Comparison of ENCODE assay signal across 13 cellular contexts in genomic region chr22:25746012-25746373, GRCh38. TPM values are rescaled to one million over a fixed set of nuclear protein-coding genes. Genes with fewer than 3 reads are reported as not detected.
DNase-seq lines count a peak whose midpoint lies in the region; ATAC-seq, FAIRE-seq and TF ChIP-seq lines count a peak whose summit lies in the region.
"Had no signal": no experiment of that assay in that cellular context is flagged by ENCODE, and none has a peak within 500 bp of the region (broad histone marks: within the 10 kb centered on the region; RNA-seq: fewer than 3 reads in every experiment).

No MANE protein-coding gene starts in this region.

- H3K36me3 Mint-ChIP-seq in activated naive CD8-positive, alpha-beta T cell treated with anti-CD3 and anti-CD28 coated beads for 36 hours, result peaks cover 3% of the 10 kb centered on the region
- no peaks in the 10 kb centered on the region for H3K36me3 Mint-ChIP-seq in nephron progenitor cell (ENCODE audit: low read depth)
- H3K36me3 Mint-ChIP-seq: CD4-positive, CD25-positive, alpha-beta regulatory T cell; mesothelial cell of epicardium had no signal

- dilution Hi-C loops in keratinocyte (cut with MboI; ENCODE audit: extremely low pct_ligation_motif_present, low sequenced_read_pairs), result no loop called here

- RAD21 ChIA-PET in HCT116 (lab: Charles Lee; ENCODE audit: low non-redundant PET in 1 of 2, low total read pairs in 2 of 2, uncharacterized antibody in 2 of 2, unreplicated experiment in 2 of 2), result no interaction called here

- H3K36me3 ChIP-seq in HCT116 (ENCODE audit: control insufficient read depth in 1 of 2, insufficient read depth in 2 of 2, low read length in 2 of 2) (no peaks in the 10 kb centered on the region), keratinocyte (ENCODE audit: control insufficient read depth in 2 of 2, extremely low read depth in 1 of 2, insufficient read depth in 2 of 2, low read length in 2 of 2) (no peaks in the 10 kb centered on the region)

- H3K4me3 Mint-ChIP-seq in activated naive CD8-positive, alpha-beta T cell treated with anti-CD3 and anti-CD28 coated beads for 36 hours, result no peak overlapping the region
- H3K4me3 Mint-ChIP-seq in nephron progenitor cell, result no peak overlapping the region
- H3K4me3 Mint-ChIP-seq: mesothelial cell of epicardium had no signal

- H3K79me2 ChIP-seq in HCT116 (ENCODE audit: insufficient read depth, low read length) (no peaks in the 10 kb centered on the region), keratinocyte (ENCODE audit: control insufficient read depth, insufficient read depth, low read length) (no peaks in the 10 kb centered on the region)

- peak; percentile 44 for FAIRE-seq in keratinocyte (lab: Jason Lieb, UNC)

- intact Hi-C loops in HCT116 (cut with micrococcal nuclease), result no loop called here

- no peaks in the 10 kb centered on the region for H3K27me3 Mint-ChIP-seq in activated naive CD8-positive, alpha-beta T cell treated with anti-CD3 and anti-CD28 coated beads for 36 hours
- peaks cover 27% of the 10 kb centered on the region for H3K27me3 Mint-ChIP-seq in nephron progenitor cell (ENCODE audit: low read depth, poor library complexity)

- peaks cover 31% of the 10 kb centered on the region for H3K4me1 Mint-ChIP-seq in activated naive CD8-positive, alpha-beta T cell treated with anti-CD3 and anti-CD28 coated beads for 36 hours
- no peaks in the 10 kb centered on the region for H3K4me1 Mint-ChIP-seq in nephron progenitor cell
- H3K4me1 Mint-ChIP-seq: mesothelial cell of epicardium had no signal

- TF ChIP-seq CTCF in HCT116 (IDR thresholded peaks at IDR 0.05 in 2 of 3, conservative IDR thresholded peaks at IDR 0.05 in 1 of 3; ENCODE audit: borderline replicate concordance in 1 of 3, insufficient read depth in 1 of 3, low read depth in 2 of 3, low read length in 2 of 3), result no peak
- TF ChIP-seq CTCF in keratinocyte (optimal IDR thresholded peaks at IDR 0.05 in 1 of 3, IDR thresholded peaks at IDR 0.05 in 1 of 3, conservative IDR thresholded peaks at IDR 0.05 in 1 of 3; ENCODE audit: extremely low read depth in 1 of 3, insufficient read depth in 2 of 3, low read length in 3 of 3), result no peak
- TF ChIP-seq CTCF in nephron progenitor cell (IDR thresholded peaks at IDR 0.05), result no peak

- no peak overlapping the region for H3K9ac ChIP-seq in HCT116 (ENCODE audit: low read length)
- H3K9ac ChIP-seq in keratinocyte (ENCODE audit: control insufficient read depth, extremely low read depth, insufficient read depth, low read length), result no peak overlapping the region

- H3K4me2 ChIP-seq in HCT116 (ENCODE audit: low read length), result peak overlapping the region; percentile 34; the same call in 1 of the 2 replicates
- no peak overlapping the region for H3K4me2 ChIP-seq in keratinocyte (ENCODE audit: control insufficient read depth, extremely low read depth, insufficient read depth, low read depth, low read length)

- no TSS peak for BruUV-seq in HCT116 (replicated peaks; lab: Mats Ljungman, UMichigan)

- no peak overlapping the region for H2AFZ ChIP-seq in HCT116 (ENCODE audit: low read depth, low read length, poor library complexity, severe bottlenecking)
- no peak overlapping the region for H2AFZ ChIP-seq in keratinocyte (ENCODE audit: control insufficient read depth, low read length)

- H3K4me3 ChIP-seq in HCT116 (replicated peaks in 1 of 2; ENCODE audit: low read depth in 1 of 2, low read length in 2 of 2), result no peak overlapping the region
- H3K4me3 ChIP-seq in keratinocyte (ENCODE audit: control insufficient read depth in 2 of 3, extremely low read depth in 1 of 3, insufficient read depth in 2 of 3, low read depth in 1 of 3, low read length in 3 of 3), result no peak overlapping the region
- H3K4me3 ChIP-seq: SK-N-MC had no signal

- TF ChIP-seq RAD21 in HCT116 (IDR thresholded peaks at IDR 0.05; ENCODE audit: low read depth), result no peak

- POLR2A ChIA-PET in HCT116 (lab: Charles Lee), result no interaction called here

- no peak for ATAC-seq in HCT116
- ATAC-seq in HG03520 (IDR thresholded peaks at IDR 0.05; ENCODE audit: unreplicated experiment), result no peak
- ATAC-seq in HG02642 (IDR thresholded peaks at IDR 0.05; ENCODE audit: poor library complexity, unreplicated experiment), result no peak

- TF ChIP-seq POLR2A in HCT116 (IDR thresholded peaks at IDR 0.05; ENCODE audit: borderline replicate concordance, extremely low read depth, insufficient read depth, insufficient read length), result no peak

- H3K9me1 ChIP-seq in keratinocyte (ENCODE audit: control insufficient read depth, extremely low read depth, insufficient read depth, low read length), result no peaks in the 10 kb centered on the region

- DNase-seq in A172 (ENCODE audit: low spot score), result peak; percentile 83
- DNase-seq in HCT116 (ENCODE audit: low read depth, low spot score), result no peak
- no peak for DNase-seq in activated naive CD8-positive, alpha-beta T cell treated with anti-CD3 and anti-CD28 coated beads for 36 hours
- no peak for DNase-seq in keratinocyte (ENCODE audit: low read depth, low spot score)
- DNase-seq in nephron progenitor cell, result no peak
- no peak for DNase-seq in inferior parietal cortex (ENCODE audit: extremely low spot score)
- DNase-seq: MM.1S, NCI-H510A had no signal

- H3K9me3 ChIP-seq in HCT116 (ENCODE audit: control insufficient read depth in 1 of 2, insufficient read depth in 1 of 2, low read depth in 1 of 2, low read length in 2 of 2), result no peaks in the 10 kb centered on the region
- no peaks in the 10 kb centered on the region for H3K9me3 ChIP-seq in keratinocyte (ENCODE audit: control insufficient read depth, low read depth, low read length)

- H3K27me3 ChIP-seq in HCT116 (ENCODE audit: insufficient read depth, low read length) (no peaks in the 10 kb centered on the region), keratinocyte (ENCODE audit: control insufficient read depth, extremely low read depth, insufficient read depth, low read length) (no peaks in the 10 kb centered on the region)

- H4K20me1 ChIP-seq in HCT116 (ENCODE audit: insufficient read depth), result no peaks in the 10 kb centered on the region
- no peaks in the 10 kb centered on the region for H4K20me1 ChIP-seq in keratinocyte (ENCODE audit: control insufficient read depth, extremely low read depth, insufficient read depth, low read length)

- CTCF ChIA-PET in HCT116 (lab: Charles Lee), result no interaction called here

- no peaks in the 10 kb centered on the region for H3K9me2 ChIP-seq in HCT116 (ENCODE audit: insufficient read depth)

- H3K9me3 Mint-ChIP-seq in activated naive CD8-positive, alpha-beta T cell treated with anti-CD3 and anti-CD28 coated beads for 36 hours, result no peaks in the 10 kb centered on the region
- no peaks in the 10 kb centered on the region for H3K9me3 Mint-ChIP-seq in nephron progenitor cell
- H3K9me3 Mint-ChIP-seq: CD4-positive, CD25-positive, alpha-beta regulatory T cell; mesothelial cell of epicardium had no signal

- peak overlapping the region; percentile 88 for H3K27ac Mint-ChIP-seq in activated naive CD8-positive, alpha-beta T cell treated with anti-CD3 and anti-CD28 coated beads for 36 hours
- H3K27ac Mint-ChIP-seq in nephron progenitor cell, result no peak overlapping the region
- H3K27ac Mint-ChIP-seq: CD4-positive, CD25-positive, alpha-beta regulatory T cell; mesothelial cell of epicardium had no signal

- peaks cover 12 to 24% of the 10 kb centered on the region in 2 experiments for H3K4me1 ChIP-seq in HCT116 (ENCODE audit: control insufficient read depth in 1 of 2, insufficient read depth in 2 of 2, low read length in 2 of 2)
- H3K4me1 ChIP-seq in keratinocyte (ENCODE audit: control insufficient read depth, extremely low read depth, insufficient read depth, low read length), result no peaks in the 10 kb centered on the region

- H3K27ac ChIP-seq in HCT116 (ENCODE audit: low read depth, low read length) (no peak overlapping the region), keratinocyte (ENCODE audit: control insufficient read depth, insufficient read depth, low read length) (no peak overlapping the region)
- H3K27ac ChIP-seq: SK-N-MC had no signal

TF ChIP-seq in HCT116, 20 proteins besides CTCF, POLR2A, EP300 and RAD21:
- TF ChIP-seq FOSL1 (IDR thresholded peaks at IDR 0.05; ENCODE audit: low read depth) (peak; percentile 23; the same call in 1 of the 2 replicates), ATF3 (IDR thresholded peaks at IDR 0.05) (no peak), TCF7L2 (IDR thresholded peaks at IDR 0.05; ENCODE audit: borderline replicate concordance, extremely low read depth, insufficient read depth, insufficient read length) (no peak)
TF ChIP-seq in HCT116: peak in this region for 1.

RNA-seq across cellular contexts. Expression of gene MYO18B, which starts 4.0 kb away (rescaled TPM):
- 0.05 TPM in 1 of 2 replicates, not detected in the other for total RNA-seq in A172 (2014; rRNA removed; shearing (Covaris generic))
- 0.05 TPM for total RNA-seq in HCT116 (2021; ENCODE audit: unreplicated experiment)
- polyA plus RNA-seq in HCT116 (2012), result 0.01 TPM in 2 replicates
- 1 to 10 TPM; 1.6 to 2.1 TPM for total RNA-seq in activated naive CD8-positive, alpha-beta T cell treated with anti-CD3 and anti-CD28 coated beads for 36 hours
- polyA plus RNA-seq in keratinocyte, result not detected in 3 replicates
- polyA plus RNA-seq in keratinocyte (2011; ENCODE audit: low read depth), result not detected
- polyA plus RNA-seq in keratinocyte (2011; cell fraction: cytosol; rRNA removed), result not detected in 2 replicates
- polyA plus RNA-seq in keratinocyte (2011; cell fraction: nucleus; rRNA removed), result not detected in 2 replicates
- polyA plus RNA-seq in keratinocyte (2012; ENCODE audit: low replicate concordance), result 0.09 TPM in 1 of 2 replicates, not detected in the other
- polyA minus RNA-seq in keratinocyte, result not detected in 3 replicates
- polyA minus RNA-seq in keratinocyte (2011; cell fraction: cytosol; rRNA and poly(A)+ RNA removed), result not detected
- polyA minus RNA-seq in keratinocyte (2011; cell fraction: nucleus; rRNA and poly(A)+ RNA removed), result not detected in 2 replicates
